In genomic region chr2:28404086-28404485, GRCh38 we compare ENCODE assay signal across 22 cellular contexts. TPM values are rescaled to one million over a fixed set of nuclear protein-coding genes. Genes with fewer than 3 reads are reported as not detected.
DNase-seq lines count a peak whose midpoint lies in the region; ATAC-seq and TF ChIP-seq lines count a peak whose summit lies in the region.
"Had no signal": no experiment of that assay in that cellular context is flagged by ENCODE, and none has a peak within 500 bp of the region (broad histone marks: within the 10 kb centered on the region; RNA-seq: fewer than 3 reads in every experiment).

No MANE protein-coding gene starts in this region.

- ATAC-seq in Right ventricle myocardium superior (ENCODE audit: poor library complexity) (no peak), heart right ventricle (no peak), T-helper 17 cell (no peak)
- ATAC-seq: activated naive CD4-positive, alpha-beta T cell treated with anti-CD3 and anti-CD28 coated beads, Interleukin-2, amount 50 U/mL, for 72 hours; esophagus mucosa; gastroesophageal sphincter; HCT116 had no signal

- H3K4me2 ChIP-seq in hepatocyte: no peak overlapping the region
- H3K4me2 ChIP-seq: PC-9 had no signal

- peaks cover 100% of the 10 kb centered on the region for H3K79me2 ChIP-seq in hepatocyte

- H3K27me3 ChIP-seq in heart right ventricle: no peaks in the 10 kb centered on the region
- no peaks in the 10 kb centered on the region for H3K27me3 ChIP-seq in hepatocyte
- H3K27me3 ChIP-seq: ascending aorta, gastroesophageal sphincter, SJSA1 had no signal

- H4K20me1 ChIP-seq in hepatocyte (ENCODE audit: insufficient read depth, poor library complexity, severe bottlenecking): peaks cover 100% of the 10 kb centered on the region

- intact Hi-C loops in Right ventricle myocardium superior (cut with DNase I) (no loop called here), heart right ventricle (cut with DNase I) (loop anchor here in 2 of 10 donors (10.0 kb wide), 2 partner anchors 679 to 699 kb away; no protein-coding TSS in a partner anchor)
- intact Hi-C loops in activated T-helper 1 cell treated with anti-CD3 and anti-CD28 coated beads, Interleukin-12 subunit alpha, Interleukin-12 subunit beta, Interleukin-2, Interleukin-4 antibody, amounts not matched to agents 30 ng/mL and 10 ng/mL and 1 ng/mL, durations not matched to agents 14 hours and 24 hours and 36 hours (cut with micrococcal nuclease): no loop called here

- H3K9me3 ChIP-seq in heart right ventricle (no peaks in the 10 kb centered on the region), T-helper 17 cell (ENCODE audit: control insufficient read depth, low read length, poor library complexity, severe bottlenecking) (no peaks in the 10 kb centered on the region), hepatocyte (ENCODE audit: low read depth) (no peaks in the 10 kb centered on the region)
- H3K9me3 ChIP-seq: ascending aorta, gastroesophageal sphincter, SJSA1 had no signal

- peak overlapping the region in 1 of 10 donors; percentile 42 for H3K27ac ChIP-seq in heart right ventricle
- peak overlapping the region; percentile 31 for H3K27ac ChIP-seq in hepatocyte
- H3K27ac ChIP-seq: PC-9, SJSA1, WERI-Rb-1 had no signal

- H3K36me3 Mint-ChIP-seq in T-helper 17 cell (ENCODE audit: low read depth) (peaks cover 2% of the 10 kb centered on the region), type B pancreatic cell (peaks cover 12% of the 10 kb centered on the region)
- H3K36me3 Mint-ChIP-seq in activated T-helper 1 cell treated with anti-CD3 and anti-CD28 coated beads, Interleukin-12 subunit alpha, Interleukin-12 subunit beta, Interleukin-2, Interleukin-4 antibody, amounts not matched to agents 30 ng/mL and 10 ng/mL and 1 ng/mL, durations not matched to agents 14 hours and 24 hours and 36 hours (ENCODE audit: low read depth): peaks cover 47% of the 10 kb centered on the region
- H3K36me3 Mint-ChIP-seq: IgD-negative memory B cell had no signal

- WGBS in heart right ventricle, 2 donors: 94 to 96% methylated on average over 11 of the region's 11 CpGs
- WGBS in hepatocyte (ENCODE audit: low lambda C conversion rate, missing lambda C conversion rate): 93% methylated on average over 11 of the region's 11 CpGs

- no peaks in the 10 kb centered on the region for H3K27me3 Mint-ChIP-seq in T-helper 17 cell
- H3K27me3 Mint-ChIP-seq in type B pancreatic cell: no peaks in the 10 kb centered on the region
- no peaks in the 10 kb centered on the region for H3K27me3 Mint-ChIP-seq in activated T-helper 1 cell treated with anti-CD3 and anti-CD28 coated beads, Interleukin-12 subunit alpha, Interleukin-12 subunit beta, Interleukin-2, Interleukin-4 antibody, amounts not matched to agents 30 ng/mL and 10 ng/mL and 1 ng/mL, durations not matched to agents 14 hours and 24 hours and 36 hours (ENCODE audit: insufficient read depth)

- H3K4me1 Mint-ChIP-seq in T-helper 17 cell (peaks cover 53% of the 10 kb centered on the region), type B pancreatic cell (ENCODE audit: unreplicated experiment) (peaks cover 15% of the 10 kb centered on the region)
- peaks cover 54% of the 10 kb centered on the region for H3K4me1 Mint-ChIP-seq in activated T-helper 1 cell treated with anti-CD3 and anti-CD28 coated beads, Interleukin-12 subunit alpha, Interleukin-12 subunit beta, Interleukin-2, Interleukin-4 antibody, amounts not matched to agents 30 ng/mL and 10 ng/mL and 1 ng/mL, durations not matched to agents 14 hours and 24 hours and 36 hours (ENCODE audit: low read depth)

- DNase-seq in Right ventricle myocardium superior (peak; percentile 30), heart right ventricle (no peak), T-helper 17 cell (no peak), hepatocyte (ENCODE audit: low spot score) (no peak), type B pancreatic cell (ENCODE audit: extremely low spot score, unreplicated experiment) (no peak), NOMO-1 (lab: John Stamatoyannopoulos, UW; ENCODE audit: unreplicated experiment in 2 of 2) (no peak)
- DNase-seq in activated T-helper 1 cell treated with anti-CD3 and anti-CD28 coated beads, Interleukin-12 subunit alpha, Interleukin-12 subunit beta, Interleukin-2, Interleukin-4 antibody, amounts not matched to agents 30 ng/mL and 10 ng/mL and 1 ng/mL, durations not matched to agents 14 hours and 24 hours and 36 hours (ENCODE audit: low spot score): no peak
- DNase-seq in stimulated activated CD4-positive, alpha-beta T cell treated with anti-CD3 and anti-CD28 coated beads, Interleukin-4, amount 100 ng/mL, for 4 hours: no peak
- DNase-seq: activated CD4-positive, alpha-beta T cell treated with anti-CD3 and anti-CD28 coated beads, Interleukin-2, amount 50 U/mL, for 4 hours; activated T-cell treated with anti-CD3 and anti-CD28 coated beads, Interleukin-2, amount 50 U/mL, for 1 hour; NCI-H2081 treated with DMSO at 0.1 percent for 48 hours; NCI-H446; occipital lobe; PC-9; WERI-Rb-1 had no signal

- TF ChIP-seq CTCF in heart right ventricle (IDR thresholded peaks at IDR 0.05): no peak
- TF ChIP-seq CTCF in hepatocyte (IDR thresholded peaks at IDR 0.05; ENCODE audit: poor library complexity): no peak
- TF ChIP-seq CTCF in type B pancreatic cell (conservative IDR thresholded peaks at IDR 0.05): no peak

- peak overlapping the region; percentile 87 for H3K27ac Mint-ChIP-seq in T-helper 17 cell
- peak overlapping the region; percentile 31 for H3K27ac Mint-ChIP-seq in type B pancreatic cell
- H3K27ac Mint-ChIP-seq in activated T-helper 1 cell treated with anti-CD3 and anti-CD28 coated beads, Interleukin-12 subunit alpha, Interleukin-12 subunit beta, Interleukin-2, Interleukin-4 antibody, amounts not matched to agents 30 ng/mL and 10 ng/mL and 1 ng/mL, durations not matched to agents 14 hours and 24 hours and 36 hours: no peak overlapping the region
- H3K27ac Mint-ChIP-seq: IgD-negative memory B cell had no signal

- H3K36me3 ChIP-seq in heart right ventricle: peaks cover 3 to 100% (median 51%) of the 10 kb centered on the region in 9 donors
- no peaks in the 10 kb centered on the region for H3K36me3 ChIP-seq in hepatocyte (replicated peaks; ENCODE audit: insufficient read depth, low read depth)

- no peaks in the 10 kb centered on the region for H3K9me2 ChIP-seq in hepatocyte (replicated peaks; ENCODE audit: insufficient read depth)

- H3K4me3 Mint-ChIP-seq in T-helper 17 cell (peak overlapping the region; percentile 31), type B pancreatic cell (no peak overlapping the region)
- H3K4me3 Mint-ChIP-seq in activated T-helper 1 cell treated with anti-CD3 and anti-CD28 coated beads, Interleukin-12 subunit alpha, Interleukin-12 subunit beta, Interleukin-2, Interleukin-4 antibody, amounts not matched to agents 30 ng/mL and 10 ng/mL and 1 ng/mL, durations not matched to agents 14 hours and 24 hours and 36 hours: no peak overlapping the region
- H3K4me3 Mint-ChIP-seq: IgD-negative memory B cell had no signal

- peaks cover 18 to 100% (median 68%) of the 10 kb centered on the region in 9 donors for H3K4me1 ChIP-seq in heart right ventricle
- H3K4me1 ChIP-seq in hepatocyte (ENCODE audit: insufficient read depth): peaks cover 35% of the 10 kb centered on the region

- no peaks in the 10 kb centered on the region for H3K9me3 Mint-ChIP-seq in type B pancreatic cell
- H3K9me3 Mint-ChIP-seq in activated T-helper 1 cell treated with anti-CD3 and anti-CD28 coated beads, Interleukin-12 subunit alpha, Interleukin-12 subunit beta, Interleukin-2, Interleukin-4 antibody, amounts not matched to agents 30 ng/mL and 10 ng/mL and 1 ng/mL, durations not matched to agents 14 hours and 24 hours and 36 hours: no peaks in the 10 kb centered on the region
- H3K9me3 Mint-ChIP-seq: activated naive CD4-positive, alpha-beta T cell treated with anti-CD3 and anti-CD28 coated beads, Interleukin-2, amount 50 U/mL, for 72 hours; IgD-negative memory B cell had no signal

- no peak overlapping the region for H2AFZ ChIP-seq in hepatocyte
- H2AFZ ChIP-seq: PC-9 had no signal

- H3K4me3 ChIP-seq in heart right ventricle (no peak overlapping the region), hepatocyte (no peak overlapping the region)
- H3K4me3 ChIP-seq: ascending aorta, gastroesophageal sphincter, PC-9, SJSA1 had no signal

RNA-seq across cellular contexts. Expression of gene FOSL2, which starts 11.4 kb away (rescaled TPM):
- total RNA-seq in Right ventricle myocardium superior (45.7 TPM), heart right ventricle (100 to 1,000 TPM in 1 of 10 donors, 10 to 100 TPM in 9; 29.7 to 182 (median 60.3) TPM), T-helper 17 cell (100 to 1,000 TPM; 114 to 153 TPM), hepatocyte (148 and 164 TPM in 2 replicates), type B pancreatic cell (ENCODE audit: low replicate concordance) (42.1 and 100 TPM in 2 replicates)
- polyA plus RNA-seq in heart right ventricle (10 to 100 TPM; 16.5 to 24.0 TPM), hepatocyte (84.0 and 91.1 TPM in 2 replicates)
- 54.9 and 55.0 TPM in 2 replicates for total RNA-seq in activated T-helper 1 cell treated with anti-CD3 and anti-CD28 coated beads, Interleukin-12 subunit alpha, Interleukin-12 subunit beta, Interleukin-2, Interleukin-4 antibody, amounts not matched to agents 30 ng/mL and 10 ng/mL and 1 ng/mL, durations not matched to agents 14 hours and 24 hours and 36 hours
